Comparison of ENCODE assay signal across 13 cellular contexts in the genomic region with DNA sequence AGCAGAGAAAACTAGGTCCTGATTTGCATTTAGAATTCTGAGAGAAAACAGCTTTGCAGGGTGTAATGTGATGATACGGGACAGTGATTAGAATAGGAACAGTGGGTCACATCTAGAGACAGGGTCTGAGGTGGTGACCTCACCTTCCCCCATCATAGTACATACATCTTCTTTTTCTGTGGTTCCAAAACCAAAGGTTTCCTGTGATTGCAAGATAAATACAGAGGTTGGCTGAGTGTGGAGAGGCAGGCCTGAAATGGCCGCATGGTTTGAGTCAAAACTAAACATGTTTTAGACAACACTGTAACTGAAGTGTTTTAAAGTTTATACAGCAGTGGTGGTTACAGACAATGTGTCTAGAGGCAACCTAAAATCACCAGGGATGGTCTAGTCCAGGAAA. TPM values are rescaled to one million over a fixed set of nuclear protein-coding genes. Genes with fewer than 3 reads are reported as not detected.
DNase-seq lines count a peak whose midpoint lies in the region; ATAC-seq and TF ChIP-seq lines count a peak whose summit lies in the region.
"Had no signal": no experiment of that assay in that cellular context is flagged by ENCODE, and none has a peak within 500 bp of the region (broad histone marks: within the 10 kb centered on the region; RNA-seq: fewer than 3 reads in every experiment).

No MANE protein-coding gene starts in this region.

- H3K27ac ChIP-seq in upper lobe of right lung, result no peak overlapping the region
- H3K27ac ChIP-seq: dorsolateral prefrontal cortex, heart left ventricle, PC-9 had no signal

- H3K4me3 ChIP-seq in GM12864 (ENCODE audit: low read depth, low read length) (no peak overlapping the region), upper lobe of right lung (no peak overlapping the region)
- H3K4me3 ChIP-seq: dorsolateral prefrontal cortex, heart left ventricle, PC-9 had no signal

- no peaks in the 10 kb centered on the region for H3K9me3 ChIP-seq in upper lobe of right lung

- ATAC-seq in GM19328 (IDR thresholded peaks at IDR 0.05; ENCODE audit: unreplicated experiment) (peak; percentile 58), HG02840 (IDR thresholded peaks at IDR 0.05; ENCODE audit: low FRiP score, unreplicated experiment) (peak; percentile 69), HG03521 (IDR thresholded peaks at IDR 0.05; ENCODE audit: unreplicated experiment) (peak; percentile 57), upper lobe of right lung (no peak)
- ATAC-seq: heart left ventricle had no signal

- DNase-seq in GM12864 (ENCODE audit: low read depth), result peak; percentile 73
- no peak for DNase-seq in NCI-H1436 (lab: John Stamatoyannopoulos, UW)
- no peak for DNase-seq in upper lobe of right lung
- no peak for DNase-seq in posterior cingulate gyrus
- no peak for DNase-seq in HT-29 (ENCODE audit: low spot score)
- DNase-seq: dorsolateral prefrontal cortex; heart left ventricle; PC-9; small intestine; stimulated activated naive CD4-positive, alpha-beta T cell treated with Interleukin-2 at 50 U/mL for 16 hours had no signal

- H3K4me1 ChIP-seq in upper lobe of right lung, result no peaks in the 10 kb centered on the region

- TF ChIP-seq CTCF in GM12864 (IDR thresholded peaks at IDR 0.05; ENCODE audit: low read depth, low read length, missing control alignments) (no peak), upper lobe of right lung (IDR thresholded peaks at IDR 0.05) (no peak)

- intact Hi-C loops in upper lobe of right lung (cut with DNase I) (loop anchor here (10.0 kb wide), 1 partner anchor 75 kb away; no protein-coding TSS in a partner anchor), posterior cingulate gyrus (cut with DNase I) (no loop called here)

- no peaks in the 10 kb centered on the region for H3K27me3 ChIP-seq in upper lobe of right lung
- H3K27me3 ChIP-seq: dorsolateral prefrontal cortex, heart left ventricle had no signal

- H3K36me3 ChIP-seq in upper lobe of right lung, result no peaks in the 10 kb centered on the region
- H3K36me3 ChIP-seq: heart left ventricle had no signal

RNA-seq across cellular contexts. Expression of a gene that starts 10.4 kb away (rescaled TPM):
- total RNA-seq in upper lobe of right lung, result 49.7 TPM
- 9.4 and 20.5 TPM in 2 replicates for total RNA-seq in HT-29 (2014; rRNA removed; shearing (Covaris generic))

RNA-seq across cellular contexts. Expression of a gene that starts 29.6 kb away (rescaled TPM):
- 7.2 TPM for total RNA-seq in upper lobe of right lung
- total RNA-seq in HT-29 (2014; rRNA removed; shearing (Covaris generic)), result 2.0 and 2.1 TPM in 2 replicates

RNA-seq across cellular contexts. Expression of a gene that starts 35.7 kb away (rescaled TPM):
- 2.8 TPM for total RNA-seq in upper lobe of right lung
- total RNA-seq in HT-29 (2014; rRNA removed; shearing (Covaris generic)), result not detected in 2 replicates
- total RNA-seq: PC-9 had no signal
